ENCODE assay signal across 17 cellular contexts in genomic region chr3:95319921-95320494, GRCh38.
DNase-seq lines count a peak whose midpoint lies in the region; FAIRE-seq and TF ChIP-seq lines count a peak whose summit lies in the region.
"Had no signal": no experiment of that assay in that cellular context is flagged by ENCODE, and none has a peak within 500 bp of the region (broad histone marks: within the 10 kb centered on the region; RNA-seq: fewer than 3 reads in every experiment).

No MANE protein-coding gene starts in this region.

- H2AK5ac ChIP-seq in trophoblast cell (ENCODE audit: low read length), result no peak overlapping the region

- no peak overlapping the region for H2AFZ ChIP-seq in trophoblast cell (ENCODE audit: insufficient read depth, low read length, poor library complexity)

- no peak overlapping the region for H3K4ac ChIP-seq in trophoblast cell (ENCODE audit: low read depth, low read length)

- H3K14ac ChIP-seq in trophoblast cell (ENCODE audit: low read length), result no peak overlapping the region

- no peak overlapping the region for H3K27ac ChIP-seq in trophoblast cell (ENCODE audit: low read depth, low read length)
- H3K27ac ChIP-seq: heart left ventricle, right atrium auricular region had no signal

- no peak overlapping the region for H3K4me3 ChIP-seq in fibroblast of the aortic adventitia (ENCODE audit: low read depth, low read length)
- no peak overlapping the region for H3K4me3 ChIP-seq in trophoblast cell (ENCODE audit: low read depth, low read length)
- H3K4me3 ChIP-seq: heart left ventricle, right atrium auricular region had no signal

- no peaks in the 10 kb centered on the region for H3K36me3 ChIP-seq in trophoblast cell (ENCODE audit: control insufficient read depth in 1 of 2, insufficient read depth in 2 of 2, low read length in 2 of 2)
- H3K36me3 ChIP-seq: heart left ventricle, right atrium auricular region had no signal

- H3K27me3 ChIP-seq in trophoblast cell (ENCODE audit: insufficient read depth, low read length), result no peaks in the 10 kb centered on the region
- H3K27me3 ChIP-seq: heart left ventricle, right atrium auricular region had no signal

- no peak overlapping the region for H3K4me3 Mint-ChIP-seq in activated naive CD4-positive, alpha-beta T cell treated with anti-CD3 and anti-CD28 coated beads, Interleukin-2, amount 10 ng/mL, durations not matched to agents 7 days and 5 days
- H3K4me3 Mint-ChIP-seq: neural crest cell had no signal

- H3K4me2 ChIP-seq in trophoblast cell (ENCODE audit: low read length), result no peak overlapping the region

- no peak overlapping the region for H4K8ac ChIP-seq in trophoblast cell (ENCODE audit: low read depth, low read length)

- no peaks in the 10 kb centered on the region for H3K4me1 Mint-ChIP-seq in activated naive CD4-positive, alpha-beta T cell treated with anti-CD3 and anti-CD28 coated beads, Interleukin-2, amount 10 ng/mL, durations not matched to agents 7 days and 5 days

- no peaks in the 10 kb centered on the region for H3K27me3 Mint-ChIP-seq in activated naive CD4-positive, alpha-beta T cell treated with anti-CD3 and anti-CD28 coated beads, Interleukin-2, amount 10 ng/mL, durations not matched to agents 7 days and 5 days

- peaks cover 7% of the 10 kb centered on the region for H3K9me3 Mint-ChIP-seq in activated naive CD4-positive, alpha-beta T cell treated with anti-CD3 and anti-CD28 coated beads, Interleukin-2, amount 10 ng/mL, durations not matched to agents 7 days and 5 days

- no peak overlapping the region for H4K91ac ChIP-seq in trophoblast cell (ENCODE audit: low read depth, low read length)

- H3K23ac ChIP-seq in trophoblast cell (ENCODE audit: low read length), result no peak overlapping the region

- FAIRE-seq in RCC 7860 (lab: Jason Lieb, UNC), result peak; percentile 69
- FAIRE-seq: keratinocyte had no signal

- no peak overlapping the region for H3K18ac ChIP-seq in trophoblast cell (ENCODE audit: low read length)

- H3K27ac Mint-ChIP-seq in activated naive CD4-positive, alpha-beta T cell treated with anti-CD3 and anti-CD28 coated beads, Interleukin-2, amount 10 ng/mL, durations not matched to agents 7 days and 5 days, result no peak overlapping the region

- H3K9me3 ChIP-seq in trophoblast cell (ENCODE audit: insufficient read depth, low read depth, low read length), result no peaks in the 10 kb centered on the region
- H3K9me3 ChIP-seq: right atrium auricular region had no signal

- no peak overlapping the region for H2BK120ac ChIP-seq in trophoblast cell (ENCODE audit: insufficient read depth, low read length, poor library complexity)

- no peak overlapping the region for H4K12ac ChIP-seq in trophoblast cell (ENCODE audit: low read depth, low read length)

- POLR2A ChIA-PET in HEK293T (lab: Yijun Ruan, JAX), result no interaction called here

- TF ChIP-seq CTCF in fibroblast of the aortic adventitia (IDR thresholded peaks at IDR 0.05; ENCODE audit: insufficient read depth, low read length), result no peak

- no peak for DNase-seq in HEK293T (ENCODE audit: extremely low spot score)
- DNase-seq in RCC 7860 (ENCODE audit: low spot score), result peak; percentile 52
- DNase-seq in fibroblast of the aortic adventitia (ENCODE audit: low read depth), result peak; percentile 22
- peak; percentile 2 to 41 for DNase-seq in trophoblast cell
- DNase-seq in activated naive CD4-positive, alpha-beta T cell treated with anti-CD3 and anti-CD28 coated beads, Interleukin-2, amount 10 ng/mL, durations not matched to agents 7 days and 5 days, result no peak
- no peak for DNase-seq in DMS79 treated with DMSO at 0.1 percent for 48 hours (lab: John Stamatoyannopoulos, UW)
- DNase-seq in DMS 273 treated with DMSO at 0.1 percent for 48 hours (lab: John Stamatoyannopoulos, UW), result no peak
- DNase-seq in activated T-cell treated with anti-CD3 and anti-CD28 coated beads, Interleukin-2, amount 50 U/mL, for 1 hour, result no peak
- DNase-seq: anterior cingulate cortex, cortex of kidney, heart left ventricle, MM.1S, NCI-H2081 treated with DMSO at 0.1 percent for 48 hours, NCI-H526 treated with DMSO at 0.1 percent for 48 hours had no signal

- WGBS in trophoblast cell (ENCODE audit: extremely low coverage, insufficient coverage, insufficient read length), result no CpG with 5 or more reads among the region's 3 CpGs

- CTCF ChIA-PET in HEK293T (lab: Yijun Ruan, JAX), result interaction anchor here (0.6 kb wide), 1 partner anchor 9 kb away, joined by 3 read pairs; no protein-coding TSS in a partner anchor
- CTCF ChIA-PET in activated naive CD4-positive, alpha-beta T cell treated with anti-CD3 and anti-CD28 coated beads, Interleukin-2, amount 10 ng/mL, durations not matched to agents 7 days and 5 days (lab: Charles Lee), result no interaction called here

- H3K36me3 Mint-ChIP-seq in activated naive CD4-positive, alpha-beta T cell treated with anti-CD3 and anti-CD28 coated beads, Interleukin-2, amount 10 ng/mL, durations not matched to agents 7 days and 5 days, result no peaks in the 10 kb centered on the region

- H3K4me1 ChIP-seq in trophoblast cell (ENCODE audit: control insufficient read depth in 1 of 2, insufficient read depth in 2 of 2, low read length in 2 of 2), result peaks cover 0 to 4% of the 10 kb centered on the region in 2 experiments
- H3K4me1 ChIP-seq: heart left ventricle, right atrium auricular region had no signal

- no peak overlapping the region for H2BK12ac ChIP-seq in trophoblast cell (ENCODE audit: low read length)

- no peaks in the 10 kb centered on the region for H3K79me1 ChIP-seq in trophoblast cell (ENCODE audit: low read length)

- no peak overlapping the region for H3K9ac ChIP-seq in trophoblast cell (ENCODE audit: low read length)

- no peak overlapping the region for H2BK5ac ChIP-seq in trophoblast cell (ENCODE audit: low read depth, low read length, poor library complexity)

- no peaks in the 10 kb centered on the region for H3K79me2 ChIP-seq in trophoblast cell (ENCODE audit: control insufficient read depth, insufficient read depth, low read length, poor library complexity)

TF ChIP-seq in HEK293T, 16 proteins besides CTCF, POLR2A, EP300 and RAD21:
- TF ChIP-seq HDGF (IDR thresholded peaks at IDR 0.05; ENCODE audit: borderline replicate concordance) (no peak), PKNOX1 (IDR thresholded peaks at IDR 0.05) (peak; percentile 24; the same call in 1 of the 2 replicates)

Comparison
In these comparisons a context has a peak if more than half of its experiments do, and no peak if none do; other contexts are left out.
1. DNase-seq: peak in RCC 7860 (single experiment), fibroblast of the aortic adventitia (single experiment) and trophoblast cell (2 of 2); none in HEK293T (single experiment), activated naive CD4-positive, alpha-beta T cell treated with anti-CD3 and anti-CD28 coated beads, Interleukin-2, amount 10 ng/mL, durations not matched to agents 7 days and 5 days (single experiment), DMS79 treated with DMSO at 0.1 percent for 48 hours (single experiment), DMS 273 treated with DMSO at 0.1 percent for 48 hours (single experiment) and activated T-cell treated with anti-CD3 and anti-CD28 coated beads, Interleukin-2, amount 50 U/mL, for 1 hour (single experiment).